In genomic region chr12:92866418-92866817, GRCh38 we compare ENCODE assay signal across 28 cellular contexts.
"Had no signal": no experiment of that assay in that cellular context is flagged by ENCODE, and none has a peak within 500 bp of the region (broad histone marks: within the 10 kb centered on the region; RNA-seq: fewer than 3 reads in every experiment).

No MANE protein-coding gene starts in this region.

- H2AFZ ChIP-seq: hepatocyte had no signal

- H3K9me3 ChIP-seq: gastroesophageal sphincter, heart left ventricle, left ventricle myocardium inferior, lower lobe of right lung, mucosa of descending colon, neutrophil, pancreas, right lobe of liver, suprapubic skin, transverse colon, upper lobe of right lung, uterus had no signal

- H3K4me3 ChIP-seq: gastroesophageal sphincter, heart left ventricle, hepatocyte, left ventricle myocardium inferior, lower lobe of right lung, mucosa of descending colon, pancreas, right lobe of liver, smooth muscle cell, suprapubic skin, transverse colon, upper lobe of right lung, uterus had no signal

- ATAC-seq: effector memory CD8-positive, alpha-beta T cell; foreskin keratinocyte; gastroesophageal sphincter; heart left ventricle; left cardiac atrium; lower lobe of right lung; mucosa of descending colon; natural killer cell treated with Interleukin-12 subunit alpha and Interleukin-12 subunit beta and Interleukin-15 and Interleukin-18, amount 100 ng/mL, for 72 hours; pancreas; right lobe of liver; stimulated activated naive CD8-positive, alpha-beta T cell treated with anti-CD3 and anti-CD28 coated beads, Interleukin-15, amount 100 ng/mL, for 72 hours; upper lobe of right lung had no signal

- H3K4me2 ChIP-seq: hepatocyte, smooth muscle cell had no signal

- FAIRE-seq: endometrium, islet of Langerhans, pancreas had no signal

- H3K36me3 ChIP-seq: pancreas, right lobe of liver, uterus had no signal

- H3K27me3 ChIP-seq: foreskin keratinocyte, gastroesophageal sphincter, heart left ventricle, hepatocyte, neutrophil, pancreas, right lobe of liver, suprapubic skin, transverse colon, upper lobe of right lung, uterus had no signal

- H3K4me1 ChIP-seq: foreskin keratinocyte, pancreas, right lobe of liver, transverse colon, uterus had no signal

- DNase-seq: cortex of kidney; effector memory CD8-positive, alpha-beta T cell; heart left ventricle; left cardiac atrium; left ventricle myocardium inferior; lower lobe of right lung; mucosa of descending colon; naive B cell; pancreas; right lobe of liver; stimulated activated CD4-positive, alpha-beta T cell treated with anti-CD3 and anti-CD28 coated beads, Interleukin-12 subunit alpha, Interleukin-12 subunit beta, amount 100 ng/mL, for 4 hours; stimulated activated CD4-positive, alpha-beta T cell treated with anti-CD3 and anti-CD28 coated beads, Interleukin-1b, Interleukin-23, amount 100 ng/mL, for 48 hours; stimulated activated CD4-positive, alpha-beta T cell treated with anti-CD3 and anti-CD28 coated beads, Interleukin-4, amount 100 ng/mL, for 1 hour; stimulated activated CD8-positive, alpha-beta memory T cell treated with anti-CD3 and anti-CD28 coated beads, Interleukin-4, amount 100 ng/mL, for 48 hours; stimulated activated naive CD4-positive, alpha-beta T cell; stimulated activated naive CD8-positive, alpha-beta T cell treated with anti-CD3 and anti-CD28 coated beads, Interleukin-15, amount 100 ng/mL, for 72 hours; transverse colon; upper lobe of right lung; uterus had no signal

- H3K27ac ChIP-seq: foreskin keratinocyte, gastroesophageal sphincter, heart left ventricle, hepatocyte, left ventricle myocardium inferior, lower lobe of right lung, neutrophil, pancreas, right lobe of liver, suprapubic skin, transverse colon, upper lobe of right lung, uterus had no signal
